17 cellular contexts compared by ENCODE assay signal in the genomic region with DNA sequence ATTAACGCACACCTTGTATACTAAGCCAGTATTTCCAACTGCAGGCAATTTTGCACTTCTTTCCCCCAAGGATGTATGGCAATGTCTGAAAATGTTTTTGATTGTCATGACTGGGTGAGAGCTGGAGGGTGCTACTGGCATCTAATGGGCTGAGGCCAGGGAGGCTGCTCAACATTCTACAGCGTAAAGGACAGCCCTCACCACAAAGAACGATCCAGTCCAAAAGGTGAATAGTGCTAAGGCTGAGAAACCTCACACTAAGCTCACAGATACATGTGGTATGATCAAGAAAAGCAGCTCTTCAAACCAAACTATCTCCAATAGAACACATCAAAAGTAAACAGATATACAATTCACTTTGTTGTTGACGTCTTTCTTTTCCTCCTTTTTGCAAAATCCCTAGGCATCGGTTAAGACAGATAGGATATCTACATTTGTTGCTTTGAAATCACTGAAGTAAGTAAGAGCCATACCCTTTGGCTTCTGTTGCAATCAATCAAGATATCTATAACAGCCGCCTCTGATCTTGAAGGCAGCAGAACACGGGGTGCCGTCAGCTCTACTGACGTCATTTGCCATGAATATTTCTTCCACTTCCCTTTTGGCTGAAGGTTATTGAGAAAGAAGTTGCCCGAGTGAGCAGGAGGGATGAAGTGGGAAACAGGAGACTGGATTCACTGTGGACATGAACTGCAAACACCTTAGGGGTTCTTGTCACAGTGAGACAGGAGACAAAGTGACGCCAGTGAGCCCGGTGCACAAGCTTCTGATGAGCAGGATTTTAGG.
DNase-seq lines count a peak whose midpoint lies in the region; ATAC-seq and TF ChIP-seq lines count a peak whose summit lies in the region.
"Had no signal": no experiment of that assay in that cellular context is flagged by ENCODE, and none has a peak within 500 bp of the region (broad histone marks: within the 10 kb centered on the region; RNA-seq: fewer than 3 reads in every experiment).

No MANE protein-coding gene starts in this region.

- H3K4me3 ChIP-seq in body of pancreas: no peak overlapping the region
- no peak overlapping the region for H3K4me3 ChIP-seq in stomach
- H3K4me3 ChIP-seq in effector memory CD4-positive, alpha-beta T cell (ENCODE audit: insufficient read depth, low read depth, low read length, poor library complexity, severe bottlenecking): no peak overlapping the region
- H3K4me3 ChIP-seq: ovary, Peyer's patch had no signal

- H3K4me1 ChIP-seq in body of pancreas: peaks cover 6% of the 10 kb centered on the region
- peaks cover 0 to 22% (median 11%) of the 10 kb centered on the region in 4 donors for H3K4me1 ChIP-seq in stomach
- H3K4me1 ChIP-seq in effector memory CD4-positive, alpha-beta T cell (ENCODE audit: control insufficient read depth, insufficient read depth, low read length, poor library complexity, severe bottlenecking): no peaks in the 10 kb centered on the region
- H3K4me1 ChIP-seq: Peyer's patch had no signal

- H3K4me3 Mint-ChIP-seq in activated naive CD4-positive, alpha-beta T cell treated with anti-CD3 and anti-CD28 coated beads, Interleukin-2, amount 50 U/mL, for 24 hours: peak overlapping the region; percentile 43

- DNase-seq in activated naive CD4-positive, alpha-beta T cell treated with anti-CD3 and anti-CD28 coated beads, Interleukin-2, amount 50 U/mL, for 72 hours (ENCODE audit: low spot score in 2 of 2): no peak
- DNase-seq in body of pancreas (peak; percentile 49 to 74 (median 55)), medulla oblongata (ENCODE audit: extremely low spot score) (peak; percentile 20), stomach (peak; percentile 56), NCI-H1436 (lab: John Stamatoyannopoulos, UW) (no peak)
- DNase-seq in effector memory CD4-positive, alpha-beta T cell: no peak
- DNase-seq: activated CD4-positive, alpha-beta T cell treated with anti-CD3 and anti-CD28 coated beads, Interleukin-2, amount 50 U/mL, for 1 hour; dermis blood vessel endothelial cell; DMS 273 treated with DMSO at 0.1 percent for 48 hours; foreskin melanocyte; NCI-H510A; ovary; Peyer's patch; stimulated activated CD4-positive, alpha-beta T cell treated with anti-CD3 and anti-CD28 coated beads, Interleukin-2, amount 100 ng/mL, for 24 hours; T-helper 2 cell had no signal

- no peaks in the 10 kb centered on the region for H3K9me3 ChIP-seq in body of pancreas
- no peaks in the 10 kb centered on the region for H3K9me3 ChIP-seq in stomach
- no peaks in the 10 kb centered on the region for H3K9me3 ChIP-seq in effector memory CD4-positive, alpha-beta T cell (ENCODE audit: control insufficient read depth, low read length)
- H3K9me3 ChIP-seq: ovary, Peyer's patch had no signal

- TF ChIP-seq CTCF in body of pancreas (IDR thresholded peaks at IDR 0.05) (no peak), stomach (IDR thresholded peaks at IDR 0.05) (no peak)

- H3K9me3 Mint-ChIP-seq in activated naive CD4-positive, alpha-beta T cell treated with anti-CD3 and anti-CD28 coated beads, Interleukin-2, amount 50 U/mL, for 24 hours: peaks cover 6% of the 10 kb centered on the region
- peaks cover 5 to 16% of the 10 kb centered on the region in 2 donors for H3K9me3 Mint-ChIP-seq in activated naive CD4-positive, alpha-beta T cell treated with anti-CD3 and anti-CD28 coated beads, Interleukin-2, amount 50 U/mL, for 72 hours

- WGBS in body of pancreas, 2 donors: 55 to 57% methylated on average over 12 of the region's 12 CpGs
- WGBS in stomach, 5 donors: 46 to 57% (median 52%) methylated on average over 12 of the region's 12 CpGs

- peaks cover 74% of the 10 kb centered on the region for H3K4me1 Mint-ChIP-seq in activated naive CD4-positive, alpha-beta T cell treated with anti-CD3 and anti-CD28 coated beads, Interleukin-2, amount 50 U/mL, for 24 hours

- no peaks in the 10 kb centered on the region for H3K27me3 Mint-ChIP-seq in activated naive CD4-positive, alpha-beta T cell treated with anti-CD3 and anti-CD28 coated beads, Interleukin-2, amount 50 U/mL, for 24 hours

- H3K27me3 ChIP-seq in body of pancreas (no peaks in the 10 kb centered on the region), stomach (no peaks in the 10 kb centered on the region)
- no peaks in the 10 kb centered on the region for H3K27me3 ChIP-seq in effector memory CD4-positive, alpha-beta T cell (replicated peaks; ENCODE audit: control insufficient read depth, insufficient read depth, low read length, poor library complexity, severe bottlenecking)
- H3K27me3 ChIP-seq: ovary, Peyer's patch had no signal

- peak overlapping the region in 2 of 4 donors; percentile 6 to 28 for H3K27ac ChIP-seq in body of pancreas
- H3K27ac ChIP-seq in stomach: peak overlapping the region in 3 of 5 donors; percentile 16 to 55 (median 47)
- H3K27ac ChIP-seq in effector memory CD4-positive, alpha-beta T cell (ENCODE audit: insufficient read depth, low read length, poor library complexity, severe bottlenecking): no peak overlapping the region
- H3K27ac ChIP-seq: ovary, Peyer's patch had no signal

- no peak for TF ChIP-seq EP300 in stomach (IDR thresholded peaks at IDR 0.05)

- no peak for TF ChIP-seq POLR2A in body of pancreas (IDR thresholded peaks at IDR 0.05)
- TF ChIP-seq POLR2A in stomach (IDR thresholded peaks at IDR 0.05): no peak

- H3K36me3 Mint-ChIP-seq in activated naive CD4-positive, alpha-beta T cell treated with anti-CD3 and anti-CD28 coated beads, Interleukin-2, amount 50 U/mL, for 24 hours: peaks cover 28% of the 10 kb centered on the region
- peaks cover 22 to 56% of the 10 kb centered on the region in 2 donors for H3K36me3 Mint-ChIP-seq in activated naive CD4-positive, alpha-beta T cell treated with anti-CD3 and anti-CD28 coated beads, Interleukin-2, amount 50 U/mL, for 72 hours

- peak overlapping the region; percentile 72 for H3K27ac Mint-ChIP-seq in activated naive CD4-positive, alpha-beta T cell treated with anti-CD3 and anti-CD28 coated beads, Interleukin-2, amount 50 U/mL, for 24 hours
- peak overlapping the region in 1 of 2 donors; percentile 38 for H3K27ac Mint-ChIP-seq in activated naive CD4-positive, alpha-beta T cell treated with anti-CD3 and anti-CD28 coated beads, Interleukin-2, amount 50 U/mL, for 72 hours

- no peak for ATAC-seq in activated naive CD4-positive, alpha-beta T cell treated with anti-CD3 and anti-CD28 coated beads, Interleukin-2, amount 50 U/mL, for 72 hours
- ATAC-seq in body of pancreas (peak; percentile 90), HG03520 (IDR thresholded peaks at IDR 0.05; ENCODE audit: unreplicated experiment) (no peak)

- intact Hi-C loops in body of pancreas (cut with DNase I) (no loop called here), stomach (cut with DNase I; ENCODE audit: low total_unique reads) (no loop called here)

- H3K36me3 ChIP-seq in body of pancreas (replicated peaks in 1 of 2; ENCODE audit: insufficient read depth in 1 of 2, low read depth in 2 of 2) (no peaks in the 10 kb centered on the region), stomach (peaks cover 0 to 9% (median 6%) of the 10 kb centered on the region in 4 donors)
- no peaks in the 10 kb centered on the region for H3K36me3 ChIP-seq in effector memory CD4-positive, alpha-beta T cell (ENCODE audit: control insufficient read depth, insufficient read depth, low read length)
- H3K36me3 ChIP-seq: ovary, Peyer's patch had no signal

Comparison
In these comparisons a context has a peak if more than half of its experiments do, and no peak if none do; other contexts are left out.
1. DNase-seq: peak in body of pancreas (4 of 4), medulla oblongata (single experiment) and stomach (single experiment); none in activated naive CD4-positive, alpha-beta T cell treated with anti-CD3 and anti-CD28 coated beads, Interleukin-2, amount 50 U/mL, for 72 hours (0 of 2), effector memory CD4-positive, alpha-beta T cell (0 of 3) and NCI-H1436 (single experiment).